ENCODE assay signal across 8 cellular contexts in the genomic region with DNA sequence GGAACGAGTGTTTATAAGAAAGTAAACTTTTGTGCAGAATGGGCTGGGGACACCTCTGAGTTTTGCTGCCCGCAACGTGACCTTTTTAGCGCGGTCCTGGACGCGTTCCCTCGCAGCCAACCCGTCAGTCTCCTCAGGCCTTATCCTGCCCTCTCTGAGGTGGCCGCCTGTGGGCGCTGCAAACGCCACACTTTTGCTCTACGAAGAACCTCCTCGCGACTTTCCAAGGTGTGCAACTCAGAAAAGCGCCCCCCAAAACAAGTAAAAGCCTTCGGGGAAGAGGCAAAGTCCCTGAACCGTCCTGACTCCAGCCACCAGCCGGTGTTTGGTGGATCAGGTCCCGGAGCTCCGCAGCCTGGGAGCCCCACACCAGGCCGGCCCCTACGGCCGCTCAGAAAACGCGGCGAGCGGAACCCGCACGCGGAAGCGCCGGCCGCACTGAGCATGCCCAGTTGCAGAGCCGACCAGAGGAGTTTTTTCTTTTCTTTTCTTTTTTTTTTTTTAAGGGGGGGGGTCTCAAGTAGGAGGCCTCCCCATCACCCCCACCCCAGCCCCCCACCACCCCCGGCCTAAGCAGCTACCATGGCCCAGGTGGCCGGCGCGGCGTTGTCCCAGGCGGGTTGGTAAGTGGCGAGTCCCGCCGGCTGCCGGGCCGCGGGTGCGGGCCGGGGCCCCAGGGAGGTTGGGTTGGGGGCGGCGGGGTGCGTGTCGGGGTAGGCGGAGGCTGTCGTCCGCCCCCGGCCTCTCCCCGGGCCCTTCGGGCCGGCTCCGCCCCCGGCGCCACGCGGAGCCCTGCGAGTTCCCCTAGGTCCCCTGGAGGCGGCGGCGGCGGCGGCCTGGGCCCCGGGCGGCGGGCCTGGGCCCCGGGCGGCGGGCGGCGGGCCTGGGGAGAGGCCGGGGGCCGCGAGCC. TPM values are rescaled to one million over a fixed set of nuclear protein-coding genes. Genes with fewer than 3 reads are reported as not detected.
DNase-seq lines count a peak whose midpoint lies in the region; ATAC-seq, FAIRE-seq and TF ChIP-seq lines count a peak whose summit lies in the region.

Gene TDRD3 (plus strand): TSS at position 438 of the 910 bp plus-strand sequence. CDS start 145 bp downstream, at position 583.

- H3K27me3 ChIP-seq in astrocyte (ENCODE audit: insufficient read depth, low read length) (no peaks in the 10 kb centered on the region), hepatocyte (no peaks in the 10 kb centered on the region)

- peak within 1 kb of the TSS; percentile 94 for H3K27ac Mint-ChIP-seq in astrocyte (ENCODE audit: unreplicated experiment)

- DNase-seq in NCI-H187 treated with DMSO at 0.1 percent for 48 hours (lab: John Stamatoyannopoulos, UW) (peak; percentile 22), T-helper 22 cell (ENCODE audit: low read depth) (peak; percentile 64), astrocyte (ENCODE audit: low read depth) (peak; percentile 81), hepatocyte (ENCODE audit: low spot score) (peak; percentile 91), retina (peak; percentile 98), NCI-H1048 (lab: John Stamatoyannopoulos, UW) (no peak)

- H3K4me2 ChIP-seq in astrocyte (ENCODE audit: low read length) (peak within 1 kb of the TSS; percentile 96), hepatocyte (peak within 1 kb of the TSS; percentile 87)

- peak within 1 kb of the TSS; percentile 86 for H3K4me3 ChIP-seq in astrocyte (ENCODE audit: insufficient read depth, low read depth, low read length)
- H3K4me3 ChIP-seq in hepatocyte: peak within 1 kb of the TSS; percentile 92

- FAIRE-seq in astrocyte (lab: Jason Lieb, UNC): no peak

- H3K27me3 Mint-ChIP-seq in astrocyte (ENCODE audit: low read depth, unreplicated experiment): no peaks in the 10 kb centered on the region

- H3K27ac ChIP-seq in astrocyte (ENCODE audit: low read depth, low read length) (peak within 1 kb of the TSS; percentile 79), hepatocyte (peak within 1 kb of the TSS; percentile 95)

- peaks cover 13% of the 10 kb centered on the region for H3K4me1 Mint-ChIP-seq in astrocyte (ENCODE audit: low read depth, unreplicated experiment)

- H3K9me3 ChIP-seq in astrocyte (ENCODE audit: insufficient read depth, low read depth, low read length) (no peaks in the 10 kb centered on the region), hepatocyte (ENCODE audit: low read depth) (no peaks in the 10 kb centered on the region)

- peak within 1 kb of the TSS; percentile 96 for H3K4me3 Mint-ChIP-seq in astrocyte (ENCODE audit: unreplicated experiment)

- H3K36me3 ChIP-seq in astrocyte (ENCODE audit: insufficient read depth, low read length) (no peaks in the 10 kb centered on the region), hepatocyte (replicated peaks; ENCODE audit: insufficient read depth, low read depth) (no peaks in the 10 kb centered on the region)

- ATAC-seq in GM18505 (IDR thresholded peaks at IDR 0.05; ENCODE audit: unreplicated experiment) (peak; percentile 52), HG02938 (IDR thresholded peaks at IDR 0.05; ENCODE audit: unreplicated experiment) (peak; percentile 67)

- 2% methylated on average over 35 of the region's 82 CpGs for WGBS in hepatocyte (ENCODE audit: low lambda C conversion rate, missing lambda C conversion rate)

- H3K4me1 ChIP-seq in astrocyte (ENCODE audit: insufficient read depth, low read length): peaks cover 11% of the 10 kb centered on the region
- H3K4me1 ChIP-seq in hepatocyte (ENCODE audit: insufficient read depth): peaks cover 17% of the 10 kb centered on the region

- H2AFZ ChIP-seq in astrocyte (ENCODE audit: low read depth, low read length) (peak within 1 kb of the TSS; percentile 99), hepatocyte (peak within 1 kb of the TSS; percentile 65)

- no peaks in the 10 kb centered on the region for H3K36me3 Mint-ChIP-seq in astrocyte (ENCODE audit: low read depth, unreplicated experiment)

- H3K9me2 ChIP-seq in hepatocyte (replicated peaks; ENCODE audit: insufficient read depth): no peaks in the 10 kb centered on the region

- H3K9me3 Mint-ChIP-seq in astrocyte (ENCODE audit: unreplicated experiment): no peaks in the 10 kb centered on the region

- H4K20me1 ChIP-seq in astrocyte (ENCODE audit: insufficient read depth, low read length) (peaks cover 8% of the 10 kb centered on the region), hepatocyte (ENCODE audit: insufficient read depth, poor library complexity, severe bottlenecking) (no peaks in the 10 kb centered on the region)

- peak; percentile 83 for TF ChIP-seq POLR2A in GM18505 (IDR thresholded peaks at IDR 0.05; ENCODE audit: borderline replicate concordance, extremely low read depth, insufficient read depth, insufficient read length)

- H3K79me2 ChIP-seq in astrocyte (ENCODE audit: insufficient read depth, low read length): peaks cover 37% of the 10 kb centered on the region
- H3K79me2 ChIP-seq in hepatocyte: peaks cover 39% of the 10 kb centered on the region

- peak within 1 kb of the TSS; percentile 93 for H3K9ac ChIP-seq in astrocyte (ENCODE audit: low read length)

- peak; percentile 73 for TF ChIP-seq CTCF in astrocyte (IDR thresholded peaks at IDR 0.05; ENCODE audit: insufficient read depth, low read depth, low read length)
- TF ChIP-seq CTCF in hepatocyte (IDR thresholded peaks at IDR 0.05; ENCODE audit: poor library complexity): peak; percentile 84

RNA-seq across cellular contexts. Expression of gene TDRD3, which starts in this region (rescaled TPM):
- total RNA-seq in astrocyte (9.7 and 10.7 TPM in 2 replicates), hepatocyte (15.3 and 16.8 TPM in 2 replicates)
- 5.3 and 6.5 TPM in 2 replicates for polyA plus RNA-seq in hepatocyte
